1 cellular context compared by ENCODE assay signal in genomic region chrX:69107747-69108410, GRCh38.
TF ChIP-seq lines count a peak whose summit lies in the region.

No MANE protein-coding gene starts in this region.

TF ChIP-seq in K562, 482 proteins besides CTCF, POLR2A, EP300 and RAD21:
- 0 out of 2 replicates have a peak, but pooled peaks have one; percentile 3 for TF ChIP-seq DPF2 (IDR thresholded peaks at IDR 0.05)
- no peak for TF ChIP-seq ZNF717 (CRISPR knock-in tag; IDR thresholded peaks at IDR 0.05)
- no peak for TF ChIP-seq PHTF2 (CRISPR knock-in tag; IDR thresholded peaks at IDR 0.05)
- TF ChIP-seq LEF1 (IDR thresholded peaks at IDR 0.05): peak; percentile 3; the same call in 1 of the 2 replicates
- TF ChIP-seq VEZF1 (CRISPR knock-in tag; IDR thresholded peaks at IDR 0.05): no peak
- TF ChIP-seq RBM22 (IDR thresholded peaks at IDR 0.05; ENCODE audit: low read depth, low read length, poor library complexity, severe bottlenecking): no peak
- 0 out of 4 replicates have a peak, but pooled peaks of 1 of the 2 experiments have one; percentile 28 for TF ChIP-seq MLLT1 (IDR thresholded peaks at IDR 0.05)
- no peak for TF ChIP-seq NCOR1 (IDR thresholded peaks at IDR 0.05)
- TF ChIP-seq CSDE1 (IDR thresholded peaks at IDR 0.05): no peak
- TF ChIP-seq ZNF668 (CRISPR knock-in tag; IDR thresholded peaks at IDR 0.05): no peak
- TF ChIP-seq GABPA (tag; conservative IDR thresholded peaks at IDR 0.05; ENCODE audit: low read depth): no peak
- TF ChIP-seq ZNF77 (CRISPR knock-in tag; IDR thresholded peaks at IDR 0.05): no peak
